In genomic region chr7:6323936-6324701, GRCh38 we compare ENCODE assay signal across 22 cellular contexts.
"Had no signal": no experiment of that assay in that cellular context is flagged by ENCODE, and none has a peak within 500 bp of the region (broad histone marks: within the 10 kb centered on the region; RNA-seq: fewer than 3 reads in every experiment).

No MANE protein-coding gene starts in this region.

- ATAC-seq: naive thymus-derived CD4-positive, alpha-beta T cell had no signal

- H3K9me3 ChIP-seq: heart left ventricle, neutrophil, psoas muscle, sigmoid colon, suprapubic skin, thyroid gland had no signal

- H3K27me3 Mint-ChIP-seq: type B pancreatic cell had no signal

- H3K4me3 ChIP-seq: coronary artery, dorsolateral prefrontal cortex, heart left ventricle, psoas muscle, sigmoid colon, skin epidermis, suprapubic skin, thyroid gland had no signal

- H3K27ac ChIP-seq: coronary artery, dorsolateral prefrontal cortex, heart left ventricle, neutrophil, psoas muscle, sigmoid colon, skin epidermis, suprapubic skin had no signal

- DNase-seq: dorsolateral prefrontal cortex; effector CD8-positive, alpha-beta T cell; heart left ventricle; hippocampal formation; mammary epithelial cell; naive thymus-derived CD4-positive, alpha-beta T cell; nephron progenitor cell; retina; sigmoid colon; stimulated activated CD4-positive, alpha-beta T cell treated with anti-CD3 and anti-CD28 coated beads, Interleukin-12 subunit alpha, Interleukin-12 subunit beta, amount 100 ng/mL, for 4 hours; stimulated activated CD4-positive, alpha-beta T cell treated with anti-CD3 and anti-CD28 coated beads, Interleukin-2, amount 100 ng/mL, for 48 hours; stimulated activated naive CD4-positive, alpha-beta T cell treated with Interleukin-2 at 50 U/mL for 16 hours had no signal

- H3K4me3 Mint-ChIP-seq: naive thymus-derived CD4-positive, alpha-beta T cell; nephron progenitor cell; type B pancreatic cell had no signal

- H3K36me3 Mint-ChIP-seq: naive thymus-derived CD4-positive, alpha-beta T cell; type B pancreatic cell had no signal

- H3K9me3 Mint-ChIP-seq: naive thymus-derived CD4-positive, alpha-beta T cell; nephron progenitor cell; type B pancreatic cell had no signal

- H3K27ac Mint-ChIP-seq: nephron progenitor cell, type B pancreatic cell had no signal

- H3K36me3 ChIP-seq: neutrophil, sigmoid colon, suprapubic skin, thyroid gland had no signal

- H3K4me1 ChIP-seq: psoas muscle, suprapubic skin had no signal

- FAIRE-seq: frontal cortex, islet of Langerhans, urothelium cell line had no signal

- H3K27me3 ChIP-seq: dorsolateral prefrontal cortex, heart left ventricle, neutrophil, sigmoid colon, suprapubic skin, thyroid gland had no signal
